ENCODE assay signal across 8 cellular contexts in the genomic region with DNA sequence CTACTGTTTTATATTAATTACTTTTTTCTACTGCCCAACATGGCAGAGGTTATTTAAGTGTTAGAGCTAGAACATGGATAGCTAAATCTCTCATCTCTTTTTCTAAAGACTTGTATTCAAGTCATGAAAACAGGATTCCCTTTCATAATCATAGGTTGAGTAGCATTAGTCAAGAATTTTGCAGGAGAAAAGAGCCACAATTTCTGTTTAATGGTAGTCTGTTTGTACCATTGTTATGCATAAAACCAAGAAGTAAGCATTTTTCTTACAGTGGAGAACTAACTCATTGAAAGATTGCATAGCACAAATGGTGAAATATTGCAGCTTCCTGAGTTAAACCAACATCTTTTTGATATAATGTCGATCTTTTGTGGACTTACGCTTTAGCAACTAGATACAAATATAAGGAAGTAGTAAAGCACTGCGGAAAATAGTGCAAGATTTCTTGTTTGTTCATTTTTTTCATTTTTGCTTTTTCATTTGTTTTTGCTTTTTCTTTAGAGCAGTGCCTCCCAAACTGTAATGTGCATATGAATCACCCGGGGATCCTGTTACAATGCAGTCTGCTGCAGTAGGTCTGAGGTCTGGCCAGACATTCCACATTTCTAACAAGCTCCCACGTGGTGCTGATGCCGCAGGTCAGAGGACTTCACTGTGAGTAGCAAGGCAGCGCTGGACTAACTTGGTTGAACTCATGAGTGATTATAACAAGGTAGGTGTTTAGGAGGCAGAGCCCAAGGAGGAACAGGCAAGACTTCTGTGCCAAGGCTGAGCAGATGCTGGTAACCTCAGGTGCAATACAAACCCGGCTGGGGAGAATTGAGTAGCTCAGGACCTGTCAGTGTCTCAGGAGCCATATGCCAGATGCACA. TPM values are rescaled to one million over a fixed set of nuclear protein-coding genes. Genes with fewer than 3 reads are reported as not detected.
DNase-seq lines count a peak whose midpoint lies in the region; ATAC-seq and TF ChIP-seq lines count a peak whose summit lies in the region.

No MANE protein-coding gene starts in this region.

- H4K20me1 ChIP-seq in osteoblast (ENCODE audit: insufficient read depth, low read length) = no peaks in the 10 kb centered on the region

- H3K4me1 Mint-ChIP-seq in stimulated activated naive B cell treated with anti-CD40 and anti-IgM and Interleukin-4, amounts not matched to agents 10 μg/mL and 1 μg/mL and 100 μg/mL, for 72 hours = peaks cover 32 to 45% of the 10 kb centered on the region in 2 donors

- TF ChIP-seq CTCF in osteoblast (IDR thresholded peaks at IDR 0.05; ENCODE audit: extremely low read depth, low read depth, low read length) = no peak

- peaks cover 26% of the 10 kb centered on the region for H3K27me3 ChIP-seq in osteoblast (ENCODE audit: insufficient read depth, low read length)

- no peaks in the 10 kb centered on the region for H3K79me2 ChIP-seq in osteoblast (ENCODE audit: insufficient read depth, low read length)

- H3K4me3 ChIP-seq in osteoblast (ENCODE audit: insufficient read depth, low read length) = no peak overlapping the region

- H3K4me1 ChIP-seq in osteoblast (ENCODE audit: insufficient read depth, low read length) = peaks cover 13% of the 10 kb centered on the region

- peak overlapping the region; percentile 15 for H2AFZ ChIP-seq in osteoblast (ENCODE audit: low read length)

- no peaks in the 10 kb centered on the region for H3K36me3 Mint-ChIP-seq in stimulated activated naive B cell treated with anti-CD40 and anti-IgM and Interleukin-4, amounts not matched to agents 10 μg/mL and 1 μg/mL and 100 μg/mL, for 72 hours

- H3K27me3 Mint-ChIP-seq in stimulated activated naive B cell treated with anti-CD40 and anti-IgM and Interleukin-4, amounts not matched to agents 10 μg/mL and 1 μg/mL and 100 μg/mL, for 72 hours = no peaks in the 10 kb centered on the region

- no peaks in the 10 kb centered on the region for H3K36me3 ChIP-seq in osteoblast (ENCODE audit: insufficient read depth, low read length)

- no peak overlapping the region for H3K27ac ChIP-seq in epithelial cell of prostate
- H3K27ac ChIP-seq in osteoblast (ENCODE audit: low read depth, low read length) = peak overlapping the region; percentile 55

- no peaks in the 10 kb centered on the region for H3K9me3 ChIP-seq in osteoblast (ENCODE audit: low read depth, low read length)

- DNase-seq in GM04503 (ENCODE audit: low read depth) (peak; percentile 79), NCI-H526 treated with DMSO at 0.1 percent for 48 hours (lab: John Stamatoyannopoulos, UW) (peak; percentile 62), epithelial cell of prostate (ENCODE audit: low read depth, low spot score) (peak; percentile 73), osteoblast (ENCODE audit: insufficient read length, low spot score, missing footprints) (peak; percentile 91)
- DNase-seq in stimulated activated naive B cell treated with anti-CD40 and anti-IgM and Interleukin-4, amounts not matched to agents 10 μg/mL and 1 μg/mL and 100 μg/mL, for 72 hours = no peak
- no peak for DNase-seq in effector CD4-positive, alpha-beta T cell

- ATAC-seq in stimulated activated naive B cell treated with anti-CD40 and anti-IgM and Interleukin-4, amounts not matched to agents 10 μg/mL and 1 μg/mL and 100 μg/mL, for 72 hours (replicated peaks) = no peak
- ATAC-seq in HG02798 (IDR thresholded peaks at IDR 0.05; ENCODE audit: poor library complexity, unreplicated experiment) (no peak), GM21737 (IDR thresholded peaks at IDR 0.05; ENCODE audit: unreplicated experiment) (no peak)

- no peak overlapping the region for H3K27ac Mint-ChIP-seq in stimulated activated naive B cell treated with anti-CD40 and anti-IgM and Interleukin-4, amounts not matched to agents 10 μg/mL and 1 μg/mL and 100 μg/mL, for 72 hours

- no peak overlapping the region for H3K4me3 Mint-ChIP-seq in stimulated activated naive B cell treated with anti-CD40 and anti-IgM and Interleukin-4, amounts not matched to agents 10 μg/mL and 1 μg/mL and 100 μg/mL, for 72 hours

- H3K9me3 Mint-ChIP-seq in stimulated activated naive B cell treated with anti-CD40 and anti-IgM and Interleukin-4, amounts not matched to agents 10 μg/mL and 1 μg/mL and 100 μg/mL, for 72 hours = no peaks in the 10 kb centered on the region

- H3K4me2 ChIP-seq in osteoblast (ENCODE audit: insufficient read depth, low read length) = peak overlapping the region; percentile 62

RNA-seq across cellular contexts. Expression of a gene that starts 4.6 kb away (rescaled TPM):
- total RNA-seq in osteoblast = 64.2 and 67.3 TPM in 2 replicates

Comparison
In these comparisons a context has a peak if more than half of its experiments do, and no peak if none do; other contexts are left out.
1. DNase-seq: peak in GM04503 (single experiment), NCI-H526 treated with DMSO at 0.1 percent for 48 hours (single experiment), epithelial cell of prostate (single experiment) and osteoblast (single experiment); none in stimulated activated naive B cell treated with anti-CD40 and anti-IgM and Interleukin-4, amounts not matched to agents 10 μg/mL and 1 μg/mL and 100 μg/mL, for 72 hours (single experiment) and effector CD4-positive, alpha-beta T cell (single experiment).